ENCODE assay signal across 33 cellular contexts in the genomic region with DNA sequence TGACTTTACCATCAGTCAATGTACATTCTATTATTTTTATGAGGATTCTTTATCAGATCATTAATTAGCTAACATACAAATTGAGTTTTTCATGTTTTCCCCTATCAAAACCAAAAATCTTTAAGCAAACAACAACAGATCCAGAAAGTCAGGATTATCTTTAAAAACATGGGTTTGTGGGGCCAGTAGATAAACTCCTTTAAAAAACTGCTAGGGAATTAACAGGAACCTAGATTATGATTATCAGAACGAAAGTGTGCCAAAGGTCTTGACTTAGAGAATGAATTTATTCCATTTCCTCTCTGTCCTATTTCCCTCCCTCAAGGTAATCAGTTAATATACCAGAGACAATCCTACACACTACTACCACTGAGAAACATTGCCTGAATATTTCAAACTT.
"Had no signal": no experiment of that assay in that cellular context is flagged by ENCODE, and none has a peak within 500 bp of the region (broad histone marks: within the 10 kb centered on the region; RNA-seq: fewer than 3 reads in every experiment).

No MANE protein-coding gene starts in this region.

- H3K4me1 ChIP-seq: breast epithelium, gastrocnemius medialis had no signal

- DNase-seq: activated CD4-positive, alpha-beta memory T cell treated with anti-CD3 and anti-CD28 coated beads for 36 hours; activated CD4-positive, alpha-beta T cell treated with anti-CD3 and anti-CD28 coated beads for 36 hours; activated CD4-positive, alpha-beta T cell treated with anti-CD3 and anti-CD28 coated beads, Interleukin-2, amount 10 ng/mL, durations not matched to agents 24 days and 14 days; activated CD4-positive, CD25-positive, alpha-beta regulatory T cell; activated CD4-positive, CD25-positive, alpha-beta regulatory T cell treated with anti-CD3 and anti-CD28 coated beads, Interleukin-2, amount 50 U/mL, for 72 hours; activated CD8-positive, alpha-beta memory T cell treated with anti-CD3 and anti-CD28 coated beads, Interleukin-2, amount 10 ng/mL, durations not matched to agents 7 days and 5 days; activated CD8-positive, alpha-beta memory T cell treated with anti-CD3 and anti-CD28 coated beads, Interleukin-2, amount 50 U/mL, for 48 hours; activated CD8-positive, alpha-beta T cell treated with anti-CD3 and anti-CD28 coated beads, Interleukin-2, amount 10 ng/mL, durations not matched to agents 7 days and 5 days; activated effector memory CD4-positive, alpha-beta T cell treated with Interleukin-2 at 50 U/mL for 16 hours; activated gamma-delta T cell treated with Interleukin-2 at 50 U/mL for 16 hours; activated naive CD4-positive, alpha-beta T cell treated with anti-CD3 and anti-CD28 coated beads, Interleukin-2, amount 50 U/mL, for 16 hours; activated naive CD4-positive, alpha-beta T cell treated with Interleukin-2 at 50 U/mL for 16 hours; activated T-cell treated with anti-CD3 and anti-CD28 coated beads for 4 hours; activated T-cell treated with anti-CD3 and anti-CD28 coated beads, Interleukin-2, amount 50 U/mL, for 24 hours; activated T-cell treated with anti-CD3 and anti-CD28 coated beads, Interleukin-2, amount 50 U/mL, for 72 hours; amniotic stem cell; anterior cingulate cortex; body of pancreas; central memory CD4-positive, alpha-beta T cell; cerebellar nuclear complex; dorsolateral prefrontal cortex; effector memory CD4-positive, alpha-beta T cell; endodermal cell; foreskin keratinocyte; gastrocnemius medialis; glutamatergic neuron; heart left ventricle; T-helper 1 cell; T-helper 17 cell had no signal

- H3K27ac ChIP-seq: body of pancreas, breast epithelium, cardiac muscle cell, coronary artery, dorsolateral prefrontal cortex, esophagus muscularis mucosa, foreskin keratinocyte, gastrocnemius medialis, heart left ventricle had no signal

- ATAC-seq: activated CD4-positive, alpha-beta T cell treated with anti-CD3 and anti-CD28 coated beads for 36 hours; activated CD8-positive, alpha-beta memory T cell treated with anti-CD3 and anti-CD28 coated beads, Interleukin-2, amount 10 ng/mL, durations not matched to agents 7 days and 5 days; activated CD8-positive, alpha-beta T cell treated with anti-CD3 and anti-CD28 coated beads, Interleukin-2, amount 10 ng/mL, durations not matched to agents 7 days and 5 days; activated T-cell treated with anti-CD3 and anti-CD28 coated beads, Interleukin-2, amount 50 U/mL, for 72 hours; body of pancreas; foreskin keratinocyte; gastrocnemius medialis; heart left ventricle; T-helper 17 cell had no signal

- H3K9me3 ChIP-seq: body of pancreas, breast epithelium, esophagus muscularis mucosa, gastrocnemius medialis, heart left ventricle had no signal

- H3K4me3 ChIP-seq: body of pancreas, breast epithelium, cardiac muscle cell, coronary artery, dorsolateral prefrontal cortex, esophagus muscularis mucosa, gastrocnemius medialis, heart left ventricle had no signal

- H3K27me3 ChIP-seq: body of pancreas, breast epithelium, cardiac muscle cell, dorsolateral prefrontal cortex, esophagus muscularis mucosa, foreskin keratinocyte, gastrocnemius medialis, heart left ventricle had no signal
